In the genomic region with DNA sequence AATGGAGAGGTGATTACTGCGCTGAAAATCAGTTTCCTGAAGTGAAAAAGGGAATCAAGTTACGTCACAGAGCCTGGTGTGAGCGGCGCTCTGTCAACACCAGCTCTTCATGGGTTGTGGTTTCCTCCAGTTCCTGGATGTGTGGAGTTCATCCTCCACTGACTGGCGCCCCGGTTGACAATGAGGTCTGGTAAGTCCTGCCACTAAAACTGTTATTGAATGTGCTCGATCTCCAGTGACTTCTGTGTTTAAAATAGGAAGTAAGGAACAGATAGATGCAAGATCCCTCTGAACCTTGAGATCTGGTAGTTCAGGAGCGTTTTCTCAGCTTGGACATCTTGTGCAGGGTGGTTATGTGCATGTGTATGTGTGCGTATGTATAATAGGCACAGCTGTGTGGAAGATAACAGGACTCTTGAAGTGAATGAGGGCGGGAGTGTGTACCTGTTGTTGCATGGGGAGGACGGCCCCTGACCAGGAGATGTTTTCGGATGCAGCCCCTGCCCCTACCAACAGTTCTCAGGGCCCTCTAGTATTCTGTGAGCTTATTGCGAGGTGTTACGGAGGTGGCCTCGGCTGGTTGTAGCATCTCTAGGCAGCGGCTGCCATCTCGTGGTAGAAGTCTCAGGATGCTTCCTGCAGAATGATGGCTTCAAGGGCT, we compare ENCODE assay signal across 8 cellular contexts. TPM values are rescaled to one million over a fixed set of nuclear protein-coding genes. Genes with fewer than 3 reads are reported as not detected.
DNase-seq lines count a peak whose midpoint lies in the region; ATAC-seq and TF ChIP-seq lines count a peak whose summit lies in the region.

No MANE protein-coding gene starts in this region.

- H3K36me3 ChIP-seq in Caco-2 (ENCODE audit: control insufficient read depth, insufficient read depth, low read length) (no peaks in the 10 kb centered on the region), NT2/D1 (ENCODE audit: insufficient read depth, insufficient read length, low read length) (no peaks in the 10 kb centered on the region), esophagus squamous epithelium (no peaks in the 10 kb centered on the region)

- H3K9me3 ChIP-seq in Caco-2 (no peaks in the 10 kb centered on the region), NT2/D1 (ENCODE audit: insufficient read depth, low read length) (no peaks in the 10 kb centered on the region), esophagus squamous epithelium (no peaks in the 10 kb centered on the region)

- peaks cover 10% of the 10 kb centered on the region for H3K27me3 Mint-ChIP-seq in Caco-2 (ENCODE audit: insufficient read depth, unreplicated experiment)
- H3K27me3 Mint-ChIP-seq in natural killer cell treated with Interleukin-12 subunit alpha and Interleukin-12 subunit beta and Interleukin-15 and Interleukin-18, amount 100 ng/mL, for 72 hours, result no peaks in the 10 kb centered on the region
- H3K27me3 Mint-ChIP-seq in stimulated activated naive CD8-positive, alpha-beta T cell treated with anti-CD3 and anti-CD28 coated beads, Interleukin-15, Interleukin-2, amounts not matched to agents 100 ng/mL and 50 ng/mL, for 24 hours, result no peaks in the 10 kb centered on the region

- no peaks in the 10 kb centered on the region for H3K27me3 ChIP-seq in Caco-2 (replicated peaks; ENCODE audit: control insufficient read depth, insufficient read depth, low read length)
- H3K27me3 ChIP-seq in NT2/D1 (ENCODE audit: insufficient read depth, insufficient read length), result no peaks in the 10 kb centered on the region
- H3K27me3 ChIP-seq in esophagus squamous epithelium, result no peaks in the 10 kb centered on the region

- POLR2A ChIA-PET in Caco-2 (lab: Charles Lee), result no interaction called here

- no peak overlapping the region for H3K9ac ChIP-seq in NT2/D1 (ENCODE audit: insufficient read length, low read depth)

- CTCF ChIA-PET in Caco-2 (lab: Charles Lee), result interaction anchor here (0.5 to 1.5 kb wide), 30 partner anchors 10 to 759 kb away, joined by 3 to 27 read pairs (median 4); a partner anchor contains a TSS

- no peaks in the 10 kb centered on the region for H3K36me3 Mint-ChIP-seq in Caco-2 (ENCODE audit: insufficient read depth, unreplicated experiment)
- H3K36me3 Mint-ChIP-seq in natural killer cell treated with Interleukin-12 subunit alpha and Interleukin-12 subunit beta and Interleukin-15 and Interleukin-18, amount 100 ng/mL, for 72 hours, result no peaks in the 10 kb centered on the region
- H3K36me3 Mint-ChIP-seq in stimulated activated naive CD8-positive, alpha-beta T cell treated with anti-CD3 and anti-CD28 coated beads, Interleukin-15, Interleukin-2, amounts not matched to agents 100 ng/mL and 50 ng/mL, for 24 hours (ENCODE audit: low read depth), result no peaks in the 10 kb centered on the region

- H3K4me3 Mint-ChIP-seq in Caco-2 (ENCODE audit: unreplicated experiment), result no peak overlapping the region
- H3K4me3 Mint-ChIP-seq in natural killer cell treated with Interleukin-12 subunit alpha and Interleukin-12 subunit beta and Interleukin-15 and Interleukin-18, amount 100 ng/mL, for 72 hours, result peak overlapping the region; percentile 46
- peak overlapping the region; percentile 32 for H3K4me3 Mint-ChIP-seq in stimulated activated naive CD8-positive, alpha-beta T cell treated with anti-CD3 and anti-CD28 coated beads, Interleukin-15, Interleukin-2, amounts not matched to agents 100 ng/mL and 50 ng/mL, for 24 hours

- TF ChIP-seq CTCF in Caco-2 (IDR thresholded peaks at IDR 0.05; ENCODE audit: insufficient read depth in 1 of 2, low read depth in 1 of 2, low read length in 1 of 2, severe bottlenecking in 1 of 2, unreplicated experiment in 1 of 2), result peak; percentile 85 to 94
- peak; percentile 32 to 77 (median 62) for TF ChIP-seq CTCF in esophagus squamous epithelium (IDR thresholded peaks at IDR 0.05)

- WGBS in esophagus squamous epithelium, 2 donors, result 25 to 26% methylated on average over 17 of the region's 17 CpGs

- H3K27ac ChIP-seq in esophagus squamous epithelium, result no peak overlapping the region

- intact Hi-C loops in Caco-2 (cut with micrococcal nuclease; ENCODE audit: unreplicated experiment) (loop anchor here (1.0 to 10.0 kb wide), 7 partner anchors 23 to 731 kb away; a partner anchor contains a TSS), esophagus squamous epithelium (cut with DNase I) (loop anchor here (10.0 kb wide), 2 partner anchors 71 to 421 kb away; a partner anchor contains a TSS)

- no peak overlapping the region for H3K4me3 ChIP-seq in Caco-2 (ENCODE audit: low read depth, low read length)
- no peak overlapping the region for H3K4me3 ChIP-seq in NT2/D1 (ENCODE audit: insufficient read length, low read depth)
- H3K4me3 ChIP-seq in esophagus squamous epithelium, result no peak overlapping the region

- H3K9me3 Mint-ChIP-seq in Caco-2 (ENCODE audit: unreplicated experiment), result no peaks in the 10 kb centered on the region
- no peaks in the 10 kb centered on the region for H3K9me3 Mint-ChIP-seq in natural killer cell treated with Interleukin-12 subunit alpha and Interleukin-12 subunit beta and Interleukin-15 and Interleukin-18, amount 100 ng/mL, for 72 hours
- no peaks in the 10 kb centered on the region for H3K9me3 Mint-ChIP-seq in stimulated activated naive CD8-positive, alpha-beta T cell treated with anti-CD3 and anti-CD28 coated beads, Interleukin-15, Interleukin-2, amounts not matched to agents 100 ng/mL and 50 ng/mL, for 24 hours

- DNase-seq in Caco-2, result peak; percentile 81 to 83
- peak; percentile 81 for DNase-seq in NT2/D1 (ENCODE audit: low read depth, low spot score)
- peak; percentile 66 for DNase-seq in activated T-cell treated with anti-CD3 and anti-CD28 coated beads for 24 hours (ENCODE audit: low read depth)
- peak; percentile 9 for DNase-seq in esophagus squamous epithelium (lab: John Stamatoyannopoulos, UW)
- peak; percentile 75 for DNase-seq in natural killer cell treated with Interleukin-12 subunit alpha and Interleukin-12 subunit beta and Interleukin-15 and Interleukin-18, amount 100 ng/mL, for 72 hours (ENCODE audit: low spot score)

- no peak for TF ChIP-seq POLR2A in esophagus squamous epithelium (IDR thresholded peaks at IDR 0.05)

- no peaks in the 10 kb centered on the region for H3K4me1 ChIP-seq in Caco-2
- no peaks in the 10 kb centered on the region for H3K4me1 ChIP-seq in NT2/D1 (ENCODE audit: insufficient read depth, insufficient read length)
- peaks cover 0 to 7% (median 0%) of the 10 kb centered on the region in 3 donors for H3K4me1 ChIP-seq in esophagus squamous epithelium

- H3K4me1 Mint-ChIP-seq in Caco-2 (ENCODE audit: low read depth, unreplicated experiment), result no peaks in the 10 kb centered on the region
- peaks cover 9 to 10% of the 10 kb centered on the region in 2 donors for H3K4me1 Mint-ChIP-seq in natural killer cell treated with Interleukin-12 subunit alpha and Interleukin-12 subunit beta and Interleukin-15 and Interleukin-18, amount 100 ng/mL, for 72 hours (ENCODE audit: low read depth in 2 of 2)
- H3K4me1 Mint-ChIP-seq in stimulated activated naive CD8-positive, alpha-beta T cell treated with anti-CD3 and anti-CD28 coated beads, Interleukin-15, Interleukin-2, amounts not matched to agents 100 ng/mL and 50 ng/mL, for 24 hours (ENCODE audit: low read depth), result peaks cover 10% of the 10 kb centered on the region

- ATAC-seq in GM19463 (IDR thresholded peaks at IDR 0.05; ENCODE audit: unreplicated experiment) (peak; percentile 95), HG03565 (IDR thresholded peaks at IDR 0.05; ENCODE audit: unreplicated experiment) (peak; percentile 96)
- peak; percentile 86 to 89 for ATAC-seq in natural killer cell treated with Interleukin-12 subunit alpha and Interleukin-12 subunit beta and Interleukin-15 and Interleukin-18, amount 100 ng/mL, for 72 hours

- BruUV-seq in Caco-2 (replicated peaks; lab: Mats Ljungman, UMichigan), result no TSS peak

- H3K27ac Mint-ChIP-seq in Caco-2 (ENCODE audit: unreplicated experiment), result no peak overlapping the region
- peak overlapping the region; percentile 4 to 26 for H3K27ac Mint-ChIP-seq in natural killer cell treated with Interleukin-12 subunit alpha and Interleukin-12 subunit beta and Interleukin-15 and Interleukin-18, amount 100 ng/mL, for 72 hours
- no peak overlapping the region for H3K27ac Mint-ChIP-seq in stimulated activated naive CD8-positive, alpha-beta T cell treated with anti-CD3 and anti-CD28 coated beads, Interleukin-15, Interleukin-2, amounts not matched to agents 100 ng/mL and 50 ng/mL, for 24 hours

RNA-seq across cellular contexts. Expression of a gene that starts 22.0 kb away (rescaled TPM):
- total RNA-seq in Caco-2 (2022) (150 and 153 TPM in 2 replicates), esophagus squamous epithelium (100 to 1,000 TPM in 3 of 4 donors, 10 to 100 TPM in 1; 67.5 to 172 (median 110) TPM)
- total RNA-seq in natural killer cell treated with Interleukin-12 subunit alpha and Interleukin-12 subunit beta and Interleukin-15 and Interleukin-18, amount 100 ng/mL, for 72 hours, result 100 to 1,000 TPM in 1 of 2 donors, 10 to 100 TPM in 1; 82.7 to 149 TPM

Comparison
In these comparisons a context has a peak if more than half of its experiments do, and no peak if none do; other contexts are left out.
1. DNase-seq: peak in every context shown above with its lines; median percentile 82 in Caco-2; 81 in NT2/D1; 75 in natural killer cell treated with Interleukin-12 subunit alpha and Interleukin-12 subunit beta and Interleukin-15 and Interleukin-18, amount 100 ng/mL, for 72 hours; 66 in activated T-cell treated with anti-CD3 and anti-CD28 coated beads for 24 hours; 9 in esophagus squamous epithelium.
2. H3K27ac Mint-ChIP-seq: peak in natural killer cell treated with Interleukin-12 subunit alpha and Interleukin-12 subunit beta and Interleukin-15 and Interleukin-18, amount 100 ng/mL, for 72 hours (2 of 2); none in Caco-2 (single experiment) and stimulated activated naive CD8-positive, alpha-beta T cell treated with anti-CD3 and anti-CD28 coated beads, Interleukin-15, Interleukin-2, amounts not matched to agents 100 ng/mL and 50 ng/mL, for 24 hours (single experiment).
3. Peak in every context shown above with its lines, with median percentiles within 50 percentile points of each other: ATAC-seq.